In the genomic region with DNA sequence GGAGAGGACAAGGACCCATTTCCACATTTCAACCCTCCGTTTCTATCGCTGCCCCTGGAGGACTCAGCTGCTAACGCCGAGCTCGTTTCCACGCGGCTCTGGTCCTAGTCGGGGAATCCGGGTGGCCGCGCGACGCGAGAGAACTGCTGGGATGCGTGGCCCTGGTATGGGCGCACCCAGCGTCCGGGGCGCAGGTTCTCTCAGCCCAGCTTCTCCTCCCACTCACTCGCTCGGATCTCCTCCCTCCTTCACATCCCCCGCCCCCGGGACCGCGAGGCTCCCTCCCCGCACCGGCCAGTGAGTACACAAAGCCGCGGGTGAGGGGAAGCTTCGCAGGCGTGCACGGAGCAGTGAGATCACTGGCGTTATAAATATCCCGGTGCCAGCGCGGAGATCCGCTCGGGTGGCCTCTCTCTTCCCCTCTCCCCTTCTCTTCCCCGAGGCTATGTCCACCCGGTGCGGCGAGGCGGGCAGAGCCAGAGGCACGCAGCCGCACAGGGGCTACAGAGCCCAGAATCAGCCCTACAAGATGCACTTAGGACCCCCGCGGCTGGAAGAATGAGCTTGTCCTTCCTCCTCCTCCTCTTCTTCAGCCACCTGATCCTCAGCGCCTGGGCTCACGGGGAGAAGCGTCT, we compare ENCODE assay signal across 1 cellular context.
TF ChIP-seq lines count a peak whose summit lies in the region.

A gene with protein sequence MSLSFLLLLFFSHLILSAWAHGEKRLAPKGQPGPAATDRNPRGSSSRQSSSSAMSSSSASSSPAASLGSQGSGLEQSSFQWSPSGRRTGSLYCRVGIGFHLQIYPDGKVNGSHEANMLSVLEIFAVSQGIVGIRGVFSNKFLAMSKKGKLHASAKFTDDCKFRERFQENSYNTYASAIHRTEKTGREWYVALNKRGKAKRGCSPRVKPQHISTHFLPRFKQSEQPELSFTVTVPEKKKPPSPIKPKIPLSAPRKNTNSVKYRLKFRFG (plus strand): TSS at position 398 of the 635 bp plus-strand sequence. CDS start 161 bp downstream, at position 559.

TF ChIP-seq in K562, 482 proteins besides CTCF, POLR2A, EP300 and RAD21 (continues in another document):
- TF ChIP-seq TAF15 (IDR thresholded peaks at IDR 0.05; ENCODE audit: low read depth, low read length) (no peak), SP2 (IDR thresholded peaks at IDR 0.05; ENCODE audit: extremely low read depth, low read depth, low read length, poor library complexity, severe bottlenecking) (no peak), ZNF212 (CRISPR knock-in tag; IDR thresholded peaks at IDR 0.05) (no peak), ZNF589 (CRISPR knock-in tag; IDR thresholded peaks at IDR 0.05; ENCODE audit: low read depth) (no peak), ETS2 (tag; IDR thresholded peaks at IDR 0.05; ENCODE audit: borderline replicate concordance, poor library complexity, severe bottlenecking) (no peak), MEIS2 (IDR thresholded peaks at IDR 0.05; ENCODE audit: partially characterized antibody) (no peak), ZNF311 (CRISPR knock-in tag; IDR thresholded peaks at IDR 0.05) (no peak), PRMT5 (CRISPR knock-in tag; IDR thresholded peaks at IDR 0.05) (no peak), TFAM (CRISPR knock-in tag; conservative IDR thresholded peaks at IDR 0.05) (no peak), BCOR (IDR thresholded peaks at IDR 0.05) (no peak), CHD4 (IDR thresholded peaks at IDR 0.05; ENCODE audit: insufficient read depth, insufficient replicate concordance, low read depth, low read length, poor library complexity, severe bottlenecking) (no peak), CEBPG (CRISPR knock-in tag; IDR thresholded peaks at IDR 0.05) (no peak; the same call in 1 of the 2 replicates), CEBPG (tag; conservative IDR thresholded peaks at IDR 0.05 in 1 of 2, IDR thresholded peaks at IDR 0.05 in 1 of 2) (no peak), BCL6 (CRISPR knock-in tag; IDR thresholded peaks at IDR 0.05) (no peak), ZSCAN29 (IDR thresholded peaks at IDR 0.05) (no peak), SMARCC2 (IDR thresholded peaks at IDR 0.05; ENCODE audit: low read depth) (no peak), GABPB2 (CRISPR knock-in tag; conservative IDR thresholded peaks at IDR 0.05) (no peak), ILF3 (IDR thresholded peaks at IDR 0.05; ENCODE audit: borderline replicate concordance) (no peak), PCBP1 (IDR thresholded peaks at IDR 0.05; ENCODE audit: low read depth, low read length, poor library complexity, severe bottlenecking) (no peak), MCM2 (IDR thresholded peaks at IDR 0.05; ENCODE audit: low read depth) (no peak), KAT2B (IDR thresholded peaks at IDR 0.05; ENCODE audit: low read depth, low read length) (no peak), DPF2 (IDR thresholded peaks at IDR 0.05) (0 out of 2 replicates have a peak, but pooled peaks have one; percentile 16), SIX5 (IDR thresholded peaks at IDR 0.05; ENCODE audit: borderline replicate concordance in 1 of 2, insufficient read depth in 1 of 2, low read depth in 1 of 2, low read length in 2 of 2) (no peak), POLR3G (IDR thresholded peaks at IDR 0.05; ENCODE audit: extremely low read depth, insufficient read length, insufficient replicate concordance) (no peak), TAF9B (IDR thresholded peaks at IDR 0.05; ENCODE audit: partially characterized antibody) (peak; percentile 49)
- TF ChIP-seq, protein P1, sequence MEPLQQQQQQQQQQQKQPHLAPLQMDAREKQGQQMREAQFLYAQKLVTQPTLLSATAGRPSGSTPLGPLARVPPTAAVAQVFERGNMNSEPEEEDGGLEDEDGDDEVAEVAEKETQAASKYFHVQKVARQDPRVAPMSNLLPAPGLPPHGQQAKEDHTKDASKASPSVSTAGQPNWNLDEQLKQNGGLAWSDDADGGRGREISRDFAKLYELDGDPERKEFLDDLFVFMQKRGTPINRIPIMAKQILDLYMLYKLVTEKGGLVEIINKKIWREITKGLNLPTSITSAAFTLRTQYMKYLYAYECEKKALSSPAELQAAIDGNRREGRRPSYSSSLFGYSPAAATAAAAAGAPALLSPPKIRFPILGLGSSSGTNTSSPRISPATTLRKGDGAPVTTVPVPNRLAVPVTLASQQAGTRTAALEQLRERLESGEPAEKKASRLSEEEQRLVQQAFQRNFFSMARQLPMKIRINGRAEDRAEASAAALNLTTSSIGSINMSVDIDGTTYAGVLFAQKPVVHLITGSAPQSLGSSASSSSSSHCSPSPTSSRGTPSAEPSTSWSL (CRISPR knock-in tag; IDR thresholded peaks at IDR 0.05; ENCODE audit: borderline replicate concordance), result no peak
- TF ChIP-seq, protein P2, sequence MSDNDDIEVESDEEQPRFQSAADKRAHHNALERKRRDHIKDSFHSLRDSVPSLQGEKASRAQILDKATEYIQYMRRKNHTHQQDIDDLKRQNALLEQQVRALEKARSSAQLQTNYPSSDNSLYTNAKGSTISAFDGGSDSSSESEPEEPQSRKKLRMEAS (CRISPR knock-in tag; IDR thresholded peaks at IDR 0.05), result no peak; the same call in 1 of the 2 replicates
- TF ChIP-seq, protein P3, sequence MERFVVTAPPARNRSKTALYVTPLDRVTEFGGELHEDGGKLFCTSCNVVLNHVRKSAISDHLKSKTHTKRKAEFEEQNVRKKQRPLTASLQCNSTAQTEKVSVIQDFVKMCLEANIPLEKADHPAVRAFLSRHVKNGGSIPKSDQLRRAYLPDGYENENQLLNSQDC (CRISPR knock-in tag; IDR thresholded peaks at IDR 0.05), result no peak
- TF ChIP-seq, protein P4, sequence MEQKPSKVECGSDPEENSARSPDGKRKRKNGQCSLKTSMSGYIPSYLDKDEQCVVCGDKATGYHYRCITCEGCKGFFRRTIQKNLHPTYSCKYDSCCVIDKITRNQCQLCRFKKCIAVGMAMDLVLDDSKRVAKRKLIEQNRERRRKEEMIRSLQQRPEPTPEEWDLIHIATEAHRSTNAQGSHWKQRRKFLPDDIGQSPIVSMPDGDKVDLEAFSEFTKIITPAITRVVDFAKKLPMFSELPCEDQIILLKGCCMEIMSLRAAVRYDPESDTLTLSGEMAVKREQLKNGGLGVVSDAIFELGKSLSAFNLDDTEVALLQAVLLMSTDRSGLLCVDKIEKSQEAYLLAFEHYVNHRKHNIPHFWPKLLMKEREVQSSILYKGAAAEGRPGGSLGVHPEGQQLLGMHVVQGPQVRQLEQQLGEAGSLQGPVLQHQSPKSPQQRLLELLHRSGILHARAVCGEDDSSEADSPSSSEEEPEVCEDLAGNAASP (IDR thresholded peaks at IDR 0.05), result no peak
- TF ChIP-seq, protein P5, sequence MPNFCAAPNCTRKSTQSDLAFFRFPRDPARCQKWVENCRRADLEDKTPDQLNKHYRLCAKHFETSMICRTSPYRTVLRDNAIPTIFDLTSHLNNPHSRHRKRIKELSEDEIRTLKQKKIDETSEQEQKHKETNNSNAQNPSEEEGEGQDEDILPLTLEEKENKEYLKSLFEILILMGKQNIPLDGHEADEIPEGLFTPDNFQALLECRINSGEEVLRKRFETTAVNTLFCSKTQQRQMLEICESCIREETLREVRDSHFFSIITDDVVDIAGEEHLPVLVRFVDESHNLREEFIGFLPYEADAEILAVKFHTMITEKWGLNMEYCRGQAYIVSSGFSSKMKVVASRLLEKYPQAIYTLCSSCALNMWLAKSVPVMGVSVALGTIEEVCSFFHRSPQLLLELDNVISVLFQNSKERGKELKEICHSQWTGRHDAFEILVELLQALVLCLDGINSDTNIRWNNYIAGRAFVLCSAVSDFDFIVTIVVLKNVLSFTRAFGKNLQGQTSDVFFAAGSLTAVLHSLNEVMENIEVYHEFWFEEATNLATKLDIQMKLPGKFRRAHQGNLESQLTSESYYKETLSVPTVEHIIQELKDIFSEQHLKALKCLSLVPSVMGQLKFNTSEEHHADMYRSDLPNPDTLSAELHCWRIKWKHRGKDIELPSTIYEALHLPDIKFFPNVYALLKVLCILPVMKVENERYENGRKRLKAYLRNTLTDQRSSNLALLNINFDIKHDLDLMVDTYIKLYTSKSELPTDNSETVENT (CRISPR knock-in tag; IDR thresholded peaks at IDR 0.05), result no peak
- TF ChIP-seq, protein P6, sequence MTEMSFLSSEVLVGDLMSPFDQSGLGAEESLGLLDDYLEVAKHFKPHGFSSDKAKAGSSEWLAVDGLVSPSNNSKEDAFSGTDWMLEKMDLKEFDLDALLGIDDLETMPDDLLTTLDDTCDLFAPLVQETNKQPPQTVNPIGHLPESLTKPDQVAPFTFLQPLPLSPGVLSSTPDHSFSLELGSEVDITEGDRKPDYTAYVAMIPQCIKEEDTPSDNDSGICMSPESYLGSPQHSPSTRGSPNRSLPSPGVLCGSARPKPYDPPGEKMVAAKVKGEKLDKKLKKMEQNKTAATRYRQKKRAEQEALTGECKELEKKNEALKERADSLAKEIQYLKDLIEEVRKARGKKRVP (CRISPR knock-in tag; IDR thresholded peaks at IDR 0.05), result no peak
- TF ChIP-seq, protein P7, sequence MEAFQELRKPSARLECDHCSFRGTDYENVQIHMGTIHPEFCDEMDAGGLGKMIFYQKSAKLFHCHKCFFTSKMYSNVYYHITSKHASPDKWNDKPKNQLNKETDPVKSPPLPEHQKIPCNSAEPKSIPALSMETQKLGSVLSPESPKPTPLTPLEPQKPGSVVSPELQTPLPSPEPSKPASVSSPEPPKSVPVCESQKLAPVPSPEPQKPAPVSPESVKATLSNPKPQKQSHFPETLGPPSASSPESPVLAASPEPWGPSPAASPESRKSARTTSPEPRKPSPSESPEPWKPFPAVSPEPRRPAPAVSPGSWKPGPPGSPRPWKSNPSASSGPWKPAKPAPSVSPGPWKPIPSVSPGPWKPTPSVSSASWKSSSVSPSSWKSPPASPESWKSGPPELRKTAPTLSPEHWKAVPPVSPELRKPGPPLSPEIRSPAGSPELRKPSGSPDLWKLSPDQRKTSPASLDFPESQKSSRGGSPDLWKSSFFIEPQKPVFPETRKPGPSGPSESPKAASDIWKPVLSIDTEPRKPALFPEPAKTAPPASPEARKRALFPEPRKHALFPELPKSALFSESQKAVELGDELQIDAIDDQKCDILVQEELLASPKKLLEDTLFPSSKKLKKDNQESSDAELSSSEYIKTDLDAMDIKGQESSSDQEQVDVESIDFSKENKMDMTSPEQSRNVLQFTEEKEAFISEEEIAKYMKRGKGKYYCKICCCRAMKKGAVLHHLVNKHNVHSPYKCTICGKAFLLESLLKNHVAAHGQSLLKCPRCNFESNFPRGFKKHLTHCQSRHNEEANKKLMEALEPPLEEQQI (IDR thresholded peaks at IDR 0.05), result no peak
- TF ChIP-seq, protein P8, sequence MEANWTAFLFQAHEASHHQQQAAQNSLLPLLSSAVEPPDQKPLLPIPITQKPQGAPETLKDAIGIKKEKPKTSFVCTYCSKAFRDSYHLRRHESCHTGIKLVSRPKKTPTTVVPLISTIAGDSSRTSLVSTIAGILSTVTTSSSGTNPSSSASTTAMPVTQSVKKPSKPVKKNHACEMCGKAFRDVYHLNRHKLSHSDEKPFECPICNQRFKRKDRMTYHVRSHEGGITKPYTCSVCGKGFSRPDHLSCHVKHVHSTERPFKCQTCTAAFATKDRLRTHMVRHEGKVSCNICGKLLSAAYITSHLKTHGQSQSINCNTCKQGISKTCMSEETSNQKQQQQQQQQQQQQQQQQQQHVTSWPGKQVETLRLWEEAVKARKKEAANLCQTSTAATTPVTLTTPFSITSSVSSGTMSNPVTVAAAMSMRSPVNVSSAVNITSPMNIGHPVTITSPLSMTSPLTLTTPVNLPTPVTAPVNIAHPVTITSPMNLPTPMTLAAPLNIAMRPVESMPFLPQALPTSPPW (CRISPR knock-in tag; IDR thresholded peaks at IDR 0.05), result peak; percentile 80
- TF ChIP-seq, protein P9, sequence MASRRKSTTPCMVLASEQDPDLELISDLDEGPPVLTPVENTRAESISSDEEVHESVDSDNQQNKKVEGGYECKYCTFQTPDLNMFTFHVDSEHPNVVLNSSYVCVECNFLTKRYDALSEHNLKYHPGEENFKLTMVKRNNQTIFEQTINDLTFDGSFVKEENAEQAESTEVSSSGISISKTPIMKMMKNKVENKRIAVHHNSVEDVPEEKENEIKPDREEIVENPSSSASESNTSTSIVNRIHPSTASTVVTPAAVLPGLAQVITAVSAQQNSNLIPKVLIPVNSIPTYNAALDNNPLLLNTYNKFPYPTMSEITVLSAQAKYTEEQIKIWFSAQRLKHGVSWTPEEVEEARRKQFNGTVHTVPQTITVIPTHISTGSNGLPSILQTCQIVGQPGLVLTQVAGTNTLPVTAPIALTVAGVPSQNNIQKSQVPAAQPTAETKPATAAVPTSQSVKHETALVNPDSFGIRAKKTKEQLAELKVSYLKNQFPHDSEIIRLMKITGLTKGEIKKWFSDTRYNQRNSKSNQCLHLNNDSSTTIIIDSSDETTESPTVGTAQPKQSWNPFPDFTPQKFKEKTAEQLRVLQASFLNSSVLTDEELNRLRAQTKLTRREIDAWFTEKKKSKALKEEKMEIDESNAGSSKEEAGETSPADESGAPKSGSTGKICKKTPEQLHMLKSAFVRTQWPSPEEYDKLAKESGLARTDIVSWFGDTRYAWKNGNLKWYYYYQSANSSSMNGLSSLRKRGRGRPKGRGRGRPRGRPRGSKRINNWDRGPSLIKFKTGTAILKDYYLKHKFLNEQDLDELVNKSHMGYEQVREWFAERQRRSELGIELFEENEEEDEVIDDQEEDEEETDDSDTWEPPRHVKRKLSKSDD (conservative IDR thresholded peaks at IDR 0.05; ENCODE audit: low read length), result no peak
- TF ChIP-seq, protein P10, sequence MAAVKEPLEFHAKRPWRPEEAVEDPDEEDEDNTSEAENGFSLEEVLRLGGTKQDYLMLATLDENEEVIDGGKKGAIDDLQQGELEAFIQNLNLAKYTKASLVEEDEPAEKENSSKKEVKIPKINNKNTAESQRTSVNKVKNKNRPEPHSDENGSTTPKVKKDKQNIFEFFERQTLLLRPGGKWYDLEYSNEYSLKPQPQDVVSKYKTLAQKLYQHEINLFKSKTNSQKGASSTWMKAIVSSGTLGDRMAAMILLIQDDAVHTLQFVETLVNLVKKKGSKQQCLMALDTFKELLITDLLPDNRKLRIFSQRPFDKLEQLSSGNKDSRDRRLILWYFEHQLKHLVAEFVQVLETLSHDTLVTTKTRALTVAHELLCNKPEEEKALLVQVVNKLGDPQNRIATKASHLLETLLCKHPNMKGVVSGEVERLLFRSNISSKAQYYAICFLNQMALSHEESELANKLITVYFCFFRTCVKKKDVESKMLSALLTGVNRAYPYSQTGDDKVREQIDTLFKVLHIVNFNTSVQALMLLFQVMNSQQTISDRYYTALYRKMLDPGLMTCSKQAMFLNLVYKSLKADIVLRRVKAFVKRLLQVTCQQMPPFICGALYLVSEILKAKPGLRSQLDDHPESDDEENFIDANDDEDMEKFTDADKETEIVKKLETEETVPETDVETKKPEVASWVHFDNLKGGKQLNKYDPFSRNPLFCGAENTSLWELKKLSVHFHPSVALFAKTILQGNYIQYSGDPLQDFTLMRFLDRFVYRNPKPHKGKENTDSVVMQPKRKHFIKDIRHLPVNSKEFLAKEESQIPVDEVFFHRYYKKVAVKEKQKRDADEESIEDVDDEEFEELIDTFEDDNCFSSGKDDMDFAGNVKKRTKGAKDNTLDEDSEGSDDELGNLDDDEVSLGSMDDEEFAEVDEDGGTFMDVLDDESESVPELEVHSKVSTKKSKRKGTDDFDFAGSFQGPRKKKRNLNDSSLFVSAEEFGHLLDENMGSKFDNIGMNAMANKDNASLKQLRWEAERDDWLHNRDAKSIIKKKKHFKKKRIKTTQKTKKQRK (IDR thresholded peaks at IDR 0.05; ENCODE audit: borderline replicate concordance, low read depth, low read length), result no peak
- TF ChIP-seq, protein P11, sequence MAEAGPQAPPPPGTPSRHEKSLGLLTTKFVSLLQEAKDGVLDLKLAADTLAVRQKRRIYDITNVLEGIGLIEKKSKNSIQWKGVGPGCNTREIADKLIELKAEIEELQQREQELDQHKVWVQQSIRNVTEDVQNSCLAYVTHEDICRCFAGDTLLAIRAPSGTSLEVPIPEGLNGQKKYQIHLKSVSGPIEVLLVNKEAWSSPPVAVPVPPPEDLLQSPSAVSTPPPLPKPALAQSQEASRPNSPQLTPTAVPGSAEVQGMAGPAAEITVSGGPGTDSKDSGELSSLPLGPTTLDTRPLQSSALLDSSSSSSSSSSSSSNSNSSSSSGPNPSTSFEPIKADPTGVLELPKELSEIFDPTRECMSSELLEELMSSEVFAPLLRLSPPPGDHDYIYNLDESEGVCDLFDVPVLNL (CRISPR knock-in tag; IDR thresholded peaks at IDR 0.05; ENCODE audit: low read depth), result no peak
